24 cellular contexts compared by ENCODE assay signal in the genomic region with DNA sequence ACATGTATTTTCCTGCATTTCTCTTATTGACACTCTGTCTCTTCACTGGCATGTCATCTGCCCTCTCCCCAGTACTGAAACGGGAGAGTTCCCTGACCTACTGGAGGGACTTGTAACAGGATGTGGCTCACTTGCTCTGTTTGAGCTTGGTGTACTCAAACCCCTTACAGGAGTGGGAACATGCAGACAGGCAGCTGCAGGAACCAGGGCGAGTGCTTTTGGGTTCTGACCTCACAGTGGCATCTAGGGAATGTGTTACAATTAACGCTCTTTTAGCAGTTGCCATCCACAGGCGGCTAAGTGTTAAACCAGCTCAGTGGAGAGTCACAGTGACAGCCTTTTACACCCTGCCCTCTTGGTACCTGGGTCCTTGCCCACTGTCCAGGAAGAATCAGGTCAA.
DNase-seq lines count a peak whose midpoint lies in the region; ATAC-seq and TF ChIP-seq lines count a peak whose summit lies in the region.
"Had no signal": no experiment of that assay in that cellular context is flagged by ENCODE, and none has a peak within 500 bp of the region (broad histone marks: within the 10 kb centered on the region; RNA-seq: fewer than 3 reads in every experiment).

No MANE protein-coding gene starts in this region.

- H3K4me3 ChIP-seq in DND-41 (ENCODE audit: low read depth in 1 of 2, low read length in 2 of 2) (no peak overlapping the region), mesenchymal stem cell (ENCODE audit: insufficient read depth in 1 of 2, low read depth in 1 of 2, low read length in 2 of 2) (no peak overlapping the region)
- H3K4me3 ChIP-seq: GM23248, lower lobe of right lung, spleen, tibial artery had no signal

- ATAC-seq in DND-41 (ENCODE audit: insufficient read depth, low read depth), result peak; percentile 87
- ATAC-seq in GM18909 (IDR thresholded peaks at IDR 0.05; ENCODE audit: poor library complexity, unreplicated experiment), result no peak
- ATAC-seq: lower lobe of right lung; naive thymus-derived CD4-positive, alpha-beta T cell had no signal

- DNase-seq in DND-41 (peak; percentile 41), M059J (ENCODE audit: low read depth) (peak; percentile 11), astrocyte of the hippocampus (ENCODE audit: low read depth, low spot score) (peak; percentile 36), mesenchymal stem cell (peak; percentile 22), substantia nigra (lab: John Stamatoyannopoulos, UW) (no peak), NCI-H345 treated with DMSO at 0.1 percent for 48 hours (lab: John Stamatoyannopoulos, UW; ENCODE audit: unreplicated experiment) (no peak)
- DNase-seq in activated naive CD4-positive, alpha-beta T cell treated with anti-CD3 and anti-CD28 coated beads, Interleukin-2, amount 50 U/mL, for 16 hours, result no peak
- DNase-seq: activated CD4-positive, alpha-beta T cell treated with anti-CD3 and anti-CD28 coated beads for 48 hours; activated gamma-delta T cell treated with Interleukin-2 at 50 U/mL for 16 hours; aorta; COR-L47; cortex of kidney; foreskin melanocyte; GF-D8; GM23248; lower lobe of right lung; naive thymus-derived CD4-positive, alpha-beta T cell; NCI-H1105; NCI-H2227 treated with DMSO at 0.1 percent for 48 hours; posterior cingulate gyrus; spleen; T-helper 9 cell; tibial artery had no signal

- H3K79me1 ChIP-seq in mesenchymal stem cell (replicated peaks; ENCODE audit: low read length, poor library complexity, severe bottlenecking), result no peaks in the 10 kb centered on the region

- no peak overlapping the region for H2AK5ac ChIP-seq in mesenchymal stem cell (ENCODE audit: low read length, severe bottlenecking)

- H3K4me2 ChIP-seq in DND-41 (ENCODE audit: insufficient read depth, low read length), result 0 out of 2 replicates have a peak overlapping the region, but pooled peaks have one; percentile 5
- H3K4me2 ChIP-seq in mesenchymal stem cell (ENCODE audit: low read length, poor library complexity, severe bottlenecking), result no peak overlapping the region

- H3K4ac ChIP-seq in mesenchymal stem cell (ENCODE audit: low read depth in 1 of 2, low read length in 2 of 2), result peak overlapping the region in 1 of 2 experiments; percentile 12

- no peaks in the 10 kb centered on the region for H3K79me2 ChIP-seq in DND-41 (ENCODE audit: insufficient read depth, low read length)

- H3K9me3 ChIP-seq in DND-41 (ENCODE audit: insufficient read depth, low read length, severe bottlenecking) (no peaks in the 10 kb centered on the region), mesenchymal stem cell (ENCODE audit: control insufficient read depth, low read length) (no peaks in the 10 kb centered on the region)
- H3K9me3 ChIP-seq: lower lobe of right lung, spleen, tibial artery had no signal

- H2BK15ac ChIP-seq in mesenchymal stem cell (ENCODE audit: low read depth, poor library complexity, severe bottlenecking), result no peak overlapping the region

- H2AFZ ChIP-seq in DND-41 (ENCODE audit: low read depth, low read length), result peak overlapping the region; percentile 20; the same call in 1 of the 2 replicates
- H2AFZ ChIP-seq in mesenchymal stem cell (ENCODE audit: low read depth, low read length), result no peak overlapping the region
- H2AFZ ChIP-seq: GM23248 had no signal

- no peak overlapping the region for H2BK5ac ChIP-seq in mesenchymal stem cell (ENCODE audit: low read depth, low read length, poor library complexity, severe bottlenecking)

- no peak overlapping the region for H3K23ac ChIP-seq in mesenchymal stem cell (ENCODE audit: low read length in 2 of 2)

- H3K27me3 ChIP-seq in DND-41 (ENCODE audit: insufficient read depth, low read length, poor library complexity), result no peaks in the 10 kb centered on the region
- H3K27me3 ChIP-seq in mesenchymal stem cell (ENCODE audit: control insufficient read depth in 1 of 2, insufficient read depth in 1 of 2, low read length in 2 of 2), result no peaks in the 10 kb centered on the region
- H3K27me3 ChIP-seq: spleen, tibial artery had no signal

- no peak for TF ChIP-seq CTCF in DND-41 (IDR thresholded peaks at IDR 0.05; ENCODE audit: borderline replicate concordance, extremely low read depth, low read length, poor library complexity, severe bottlenecking)

- H2BK120ac ChIP-seq in mesenchymal stem cell (ENCODE audit: low read depth, low read length), result no peak overlapping the region

- H3K9ac ChIP-seq in DND-41 (ENCODE audit: low read depth, low read length) (no peak overlapping the region), mesenchymal stem cell (ENCODE audit: low read length) (no peak overlapping the region)
- H3K9ac ChIP-seq: GM23248 had no signal

- peaks cover 28% of the 10 kb centered on the region for H3K4me1 ChIP-seq in DND-41 (ENCODE audit: insufficient read depth, low read length)
- H3K4me1 ChIP-seq in mesenchymal stem cell (ENCODE audit: control insufficient read depth, insufficient read depth, low read depth, low read length), result peaks cover 8% of the 10 kb centered on the region
- H3K4me1 ChIP-seq: lower lobe of right lung, spleen had no signal

- H3K36me3 ChIP-seq in DND-41 (ENCODE audit: insufficient read depth, low read length) (no peaks in the 10 kb centered on the region), mesenchymal stem cell (ENCODE audit: control insufficient read depth in 1 of 2, insufficient read depth in 2 of 2, low read depth in 1 of 2, low read length in 2 of 2) (no peaks in the 10 kb centered on the region)
- H3K36me3 ChIP-seq: lower lobe of right lung, spleen, tibial artery had no signal

- 18% methylated on average over 4 of the region's 4 CpGs for WGBS in mesenchymal stem cell

- peak overlapping the region; percentile 12 for H4K8ac ChIP-seq in mesenchymal stem cell (ENCODE audit: low read length)

- no peak overlapping the region for H3K14ac ChIP-seq in mesenchymal stem cell (ENCODE audit: low read length in 2 of 2)

- H3K18ac ChIP-seq in mesenchymal stem cell (ENCODE audit: low read depth in 1 of 2, low read length in 2 of 2), result no peak overlapping the region

- peak overlapping the region in 1 of 2 experiments; percentile 4 for H2BK12ac ChIP-seq in mesenchymal stem cell (ENCODE audit: low read length in 2 of 2)

- no peak overlapping the region for H4K91ac ChIP-seq in mesenchymal stem cell (ENCODE audit: low read length)

- H4K20me1 ChIP-seq in DND-41 (ENCODE audit: insufficient read depth, low read length), result no peaks in the 10 kb centered on the region

- H3K27ac ChIP-seq in DND-41 (ENCODE audit: low read length) (peak overlapping the region; percentile 59; the same call in 1 of the 2 replicates), mesenchymal stem cell (ENCODE audit: low read length, poor library complexity, severe bottlenecking) (no peak overlapping the region), substantia nigra (ENCODE audit: low read depth, low read length, poor library complexity, severe bottlenecking) (no peak overlapping the region)
- H3K27ac ChIP-seq: GM23248, lower lobe of right lung, spleen, tibial artery had no signal

Comparison
In these comparisons a context has a peak if more than half of its experiments do, and no peak if none do; other contexts are left out.
1. DNase-seq: peak in DND-41 (single experiment), M059J (single experiment), astrocyte of the hippocampus (single experiment) and mesenchymal stem cell (single experiment); none in substantia nigra (0 of 49), NCI-H345 treated with DMSO at 0.1 percent for 48 hours (single experiment) and activated naive CD4-positive, alpha-beta T cell treated with anti-CD3 and anti-CD28 coated beads, Interleukin-2, amount 50 U/mL, for 16 hours (single experiment).